ENCODE assay signal across 10 cellular contexts in the genomic region with DNA sequence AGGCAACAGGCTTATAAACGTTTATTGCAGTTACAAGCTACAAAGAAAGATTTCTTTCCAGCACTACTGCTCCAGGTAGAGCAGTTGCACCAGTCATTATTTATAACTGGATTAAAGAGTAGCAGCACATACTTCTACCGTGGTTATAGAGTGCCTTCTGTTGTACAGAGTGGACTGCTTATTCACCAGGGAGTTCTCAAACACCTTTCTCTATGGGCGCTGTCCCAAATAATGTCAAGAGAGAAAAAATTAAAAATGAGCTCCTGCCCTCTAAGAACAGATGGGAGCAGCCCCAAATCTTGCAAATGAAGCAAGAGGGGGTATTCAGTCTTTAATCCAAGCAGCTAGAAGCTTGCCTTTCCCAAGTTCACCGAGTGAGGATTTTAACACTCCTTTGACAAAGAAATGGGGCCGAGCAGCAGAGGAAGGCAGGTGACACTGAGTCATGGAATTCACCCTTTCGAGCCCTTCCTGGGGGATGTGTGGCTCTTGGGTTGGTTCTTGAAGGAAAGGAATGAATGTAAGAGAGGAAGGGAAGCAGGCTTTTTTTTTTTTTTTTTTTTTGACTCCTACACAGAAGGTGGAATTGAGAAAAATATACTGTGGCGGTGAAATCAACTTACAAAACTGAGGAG.
DNase-seq lines count a peak whose midpoint lies in the region; ATAC-seq and TF ChIP-seq lines count a peak whose summit lies in the region.
"Had no signal": no experiment of that assay in that cellular context is flagged by ENCODE, and none has a peak within 500 bp of the region (broad histone marks: within the 10 kb centered on the region; RNA-seq: fewer than 3 reads in every experiment).

No MANE protein-coding gene starts in this region.

- no peaks in the 10 kb centered on the region for H3K36me3 ChIP-seq in iPS-18a (ENCODE audit: control insufficient read depth, low read depth, low read length)
- no peaks in the 10 kb centered on the region for H3K36me3 ChIP-seq in testis (ENCODE audit: low read depth, missing control alignments)

- POLR2A ChIA-PET in CD4-positive, alpha-beta T cell (lab: Charles Lee): interaction anchor here (0.9 to 7.3 kb wide), 6 partner anchors 9 to 222 kb away, joined by 3 to 124 read pairs (median 4); no protein-coding TSS in a partner anchor

- 72 to 73% methylated on average over 7 of the region's 7 CpGs for WGBS in testis, 2 donors

- H3K9me3 Mint-ChIP-seq in CD4-positive, alpha-beta T cell: no peaks in the 10 kb centered on the region

- DNase-seq in CD4-positive, alpha-beta T cell: no peak
- DNase-seq in SK-MEL-5 (ENCODE audit: low read depth, low spot score): peak; percentile 48
- DNase-seq in NCI-H1048 (lab: John Stamatoyannopoulos, UW): no peak
- no peak for DNase-seq in NCI-H1092 treated with DMSO at 0.1 percent for 48 hours (lab: John Stamatoyannopoulos, UW)
- DNase-seq in testis: no peak
- DNase-seq: activated CD8-positive, alpha-beta memory T cell treated with anti-CD3 and anti-CD28 coated beads, Interleukin-2, amount 50 U/mL, for 48 hours; GDM1 had no signal

- H3K9ac ChIP-seq in iPS-18a (ENCODE audit: low read length): peak overlapping the region; percentile 12

- H3K27me3 ChIP-seq in CD4-positive, alpha-beta T cell (ENCODE audit: control insufficient read depth, insufficient read depth, low read length): no peaks in the 10 kb centered on the region
- H3K27me3 ChIP-seq in iPS-18a (ENCODE audit: control insufficient read depth, insufficient read depth, low read length): no peaks in the 10 kb centered on the region
- no peaks in the 10 kb centered on the region for H3K27me3 ChIP-seq in testis

- CTCF ChIA-PET in CD4-positive, alpha-beta T cell (lab: Charles Lee): interaction anchor here (1.0 to 3.1 kb wide), 5 partner anchors 9 to 211 kb away, joined by 3 to 11 read pairs (median 5); no protein-coding TSS in a partner anchor

- H3K27ac ChIP-seq in CD4-positive, alpha-beta T cell (ENCODE audit: low read depth, low read length): peak overlapping the region; percentile 64
- H3K27ac ChIP-seq in iPS-18a (ENCODE audit: low read length) (peak overlapping the region; percentile 65), testis (no peak overlapping the region)

- intact Hi-C loops in CD4-positive, alpha-beta T cell (cut with DNase I, micrococcal nuclease): loop anchor here (1.0 to 5.0 kb wide), 4 partner anchors 20 to 66 kb away; no protein-coding TSS in a partner anchor
- intact Hi-C loops in testis (cut with DNase I; ENCODE audit: low total_unique reads): no loop called here

- no peaks in the 10 kb centered on the region for H3K27me3 Mint-ChIP-seq in CD4-positive, alpha-beta T cell

- H3K27ac Mint-ChIP-seq in CD4-positive, alpha-beta T cell: no peak overlapping the region

- TF ChIP-seq CTCF in CD4-positive, alpha-beta T cell (IDR thresholded peaks at IDR 0.05): no peak
- TF ChIP-seq CTCF in testis (IDR thresholded peaks at IDR 0.05): no peak

- H3K4me3 Mint-ChIP-seq in CD4-positive, alpha-beta T cell: peak overlapping the region; percentile 77

- peaks cover 92% of the 10 kb centered on the region for H3K4me1 Mint-ChIP-seq in CD4-positive, alpha-beta T cell (ENCODE audit: low read depth)

- in situ Hi-C loops in SK-MEL-5 (cut with HindIII; ENCODE audit: low pct_unique_long_range_greater_than_20kb, low sequenced_read_pairs): no loop called here

- H3K4me1 ChIP-seq in iPS-18a (ENCODE audit: control insufficient read depth, low read depth, low read length) (peaks cover 46% of the 10 kb centered on the region), testis (peaks cover 16% of the 10 kb centered on the region)

- TF ChIP-seq POLR2A in testis (IDR thresholded peaks at IDR 0.05): no peak

- H3K4me3 ChIP-seq in iPS-18a (ENCODE audit: low read length) (no peak overlapping the region), testis (no peak overlapping the region)

- peak; percentile 7 for ATAC-seq in CD4-positive, alpha-beta T cell (ENCODE audit: poor library complexity)
- ATAC-seq in GM21825 (IDR thresholded peaks at IDR 0.05; ENCODE audit: unreplicated experiment): peak; percentile 23
- no peak for ATAC-seq in GM18868 (IDR thresholded peaks at IDR 0.05; ENCODE audit: unreplicated experiment)

- H3K36me3 Mint-ChIP-seq in CD4-positive, alpha-beta T cell (ENCODE audit: low read depth): peaks cover 60% of the 10 kb centered on the region

- H3K9me3 ChIP-seq in CD4-positive, alpha-beta T cell (ENCODE audit: control insufficient read depth, low read length): no peaks in the 10 kb centered on the region
- H3K9me3 ChIP-seq in iPS-18a (ENCODE audit: control insufficient read depth, low read depth, low read length) (no peaks in the 10 kb centered on the region), testis (no peaks in the 10 kb centered on the region)

Comparison
In these comparisons a context has a peak if more than half of its experiments do, and no peak if none do; other contexts are left out.
1. H3K27ac ChIP-seq: peak in CD4-positive, alpha-beta T cell (single experiment) and iPS-18a (single experiment); none in testis (0 of 2).